8 cellular contexts compared by ENCODE assay signal in the genomic region with DNA sequence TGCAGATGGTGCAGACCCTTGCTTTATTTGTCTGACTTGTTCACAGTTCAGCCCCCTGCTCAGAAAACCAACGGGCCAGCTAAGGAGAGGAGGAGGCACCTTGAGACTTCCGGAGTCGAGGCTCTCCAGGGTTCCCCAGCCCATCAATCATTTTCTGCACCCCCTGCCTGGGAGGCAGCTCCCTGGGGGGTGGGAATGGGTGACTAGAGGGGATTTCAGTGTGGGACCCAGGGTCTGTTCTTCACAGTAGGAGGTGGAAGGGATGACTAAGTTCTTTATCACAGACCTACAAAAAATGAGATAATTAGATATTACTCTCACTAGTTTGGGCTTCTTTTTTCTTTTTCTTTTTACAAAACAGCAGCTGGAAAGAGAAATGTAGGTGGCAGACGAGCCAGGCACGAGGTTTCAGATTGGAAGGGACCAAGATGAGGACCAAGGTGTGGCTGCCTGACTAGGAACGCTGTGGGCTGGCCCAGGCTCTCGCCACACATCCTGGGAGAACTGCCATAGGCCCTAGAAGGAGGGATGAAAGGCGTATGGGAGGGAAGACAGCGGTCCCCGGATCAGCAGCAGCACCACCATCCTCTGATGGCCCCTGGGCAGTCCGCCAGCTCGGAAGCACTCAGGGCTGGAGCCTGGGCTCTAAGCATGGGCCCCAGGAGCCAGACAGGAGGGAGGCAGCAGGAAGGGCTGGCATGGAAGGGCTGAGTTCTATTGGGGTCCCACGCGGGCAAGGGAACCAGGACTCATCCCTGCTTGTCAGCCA. TPM values are rescaled to one million over a fixed set of nuclear protein-coding genes. Genes with fewer than 3 reads are reported as not detected.
DNase-seq lines count a peak whose midpoint lies in the region; ATAC-seq and TF ChIP-seq lines count a peak whose summit lies in the region.

No MANE protein-coding gene starts in this region.

- H3K27ac Mint-ChIP-seq in naive thymus-derived CD4-positive, alpha-beta T cell, result peak overlapping the region; percentile 18 to 89 (median 74)

- peaks cover 10 to 33% (median 25%) of the 10 kb centered on the region in 7 donors for H3K4me1 Mint-ChIP-seq in naive thymus-derived CD4-positive, alpha-beta T cell

- no peak for ATAC-seq in naive thymus-derived CD4-positive, alpha-beta T cell
- ATAC-seq in HG03520 (IDR thresholded peaks at IDR 0.05; ENCODE audit: unreplicated experiment) (no peak), HG03442 (IDR thresholded peaks at IDR 0.05; ENCODE audit: unreplicated experiment) (no peak)

- H3K36me3 ChIP-seq in BLaER1 treated with 17β-estradiol and CSF1 and Interleukin-3, amounts not matched to agents 10 nM and 100 nM, result peaks cover 0 to 26% (median 13%) of the 10 kb centered on the region in 11 experiments; a peak in 15 of 22 replicates
- peaks cover 0 to 32% (median 0%) of the 10 kb centered on the region in 3 experiments for H3K36me3 ChIP-seq in naive thymus-derived CD4-positive, alpha-beta T cell (ENCODE audit: control insufficient read depth in 2 of 3, insufficient read depth in 3 of 3, low read length in 3 of 3)

- intact Hi-C loops in naive thymus-derived CD4-positive, alpha-beta T cell (cut with micrococcal nuclease), result no loop called here

- CTCF ChIA-PET in naive thymus-derived CD4-positive, alpha-beta T cell (lab: Charles Lee), result interaction anchor here (7.3 kb wide), 1 partner anchor 166 kb away, joined by 119 read pairs; no protein-coding TSS in a partner anchor

- peak overlapping the region in 9 of 10 experiments; percentile 9 to 57 (median 21); a peak in 12 of 20 replicates for H3K4me3 ChIP-seq in BLaER1 treated with 17β-estradiol and CSF1 and Interleukin-3, amounts not matched to agents 10 nM and 100 nM
- H3K4me3 ChIP-seq in choroid plexus epithelial cell (ENCODE audit: low read depth, low read length), result no peak overlapping the region
- H3K4me3 ChIP-seq in naive thymus-derived CD4-positive, alpha-beta T cell (ENCODE audit: low read length), result no peak overlapping the region

- H3K27me3 ChIP-seq in BLaER1 treated with 17β-estradiol and CSF1 and Interleukin-3, amounts not matched to agents 10 nM and 100 nM, result no peaks in the 10 kb centered on the region
- no peaks in the 10 kb centered on the region for H3K27me3 ChIP-seq in naive thymus-derived CD4-positive, alpha-beta T cell (ENCODE audit: control insufficient read depth in 2 of 2, insufficient read depth in 2 of 2, low read length in 2 of 2)

- H3K36me3 Mint-ChIP-seq in naive thymus-derived CD4-positive, alpha-beta T cell, result peaks cover 0 to 6% (median 0%) of the 10 kb centered on the region in 5 donors

- H3K4me1 ChIP-seq in BLaER1 treated with 17β-estradiol and CSF1 and Interleukin-3, amounts not matched to agents 10 nM and 100 nM, result peaks cover 62 to 100% (median 96%) of the 10 kb centered on the region in 10 experiments
- peaks cover 6 to 18% of the 10 kb centered on the region in 2 donors for H3K4me1 ChIP-seq in naive thymus-derived CD4-positive, alpha-beta T cell (ENCODE audit: control insufficient read depth in 2 of 2, insufficient read depth in 2 of 2, low read length in 2 of 2)

- H3K4me3 Mint-ChIP-seq in naive thymus-derived CD4-positive, alpha-beta T cell, result peak overlapping the region in 2 of 10 donors; percentile 4 to 9

- DNase-seq in NCI-H2029 treated with DMSO at 0.1 percent for 48 hours (lab: John Stamatoyannopoulos, UW) (peak; percentile 69), choroid plexus epithelial cell (ENCODE audit: low read depth) (peak; percentile 82), GM20000 (ENCODE audit: low spot score) (no peak), 8988T (no peak)
- no peak for DNase-seq in naive thymus-derived CD4-positive, alpha-beta T cell

- H3K9me3 Mint-ChIP-seq in naive thymus-derived CD4-positive, alpha-beta T cell, result peaks cover 0 to 2% (median 0%) of the 10 kb centered on the region in 11 donors

- H4K20me1 ChIP-seq in BLaER1 treated with 17β-estradiol and CSF1 and Interleukin-3, amounts not matched to agents 10 nM and 100 nM, result peaks cover 0 to 11% (median 0%) of the 10 kb centered on the region in 11 experiments; a peak in 4 of 22 replicates

- peak overlapping the region in 10 of 11 experiments; percentile 51 to 87 (median 78); a peak in 18 of 22 replicates for H3K9ac ChIP-seq in BLaER1 treated with 17β-estradiol and CSF1 and Interleukin-3, amounts not matched to agents 10 nM and 100 nM

- POLR2A ChIA-PET in naive thymus-derived CD4-positive, alpha-beta T cell (lab: Charles Lee), result interaction anchor here (1.0 to 2.2 kb wide), 7 partner anchors 9 to 156 kb away, joined by 3 to 6 read pairs (median 3); no protein-coding TSS in a partner anchor

- no peaks in the 10 kb centered on the region for H3K27me3 Mint-ChIP-seq in naive thymus-derived CD4-positive, alpha-beta T cell

- no peak for TF ChIP-seq CTCF in choroid plexus epithelial cell (conservative IDR thresholded peaks at IDR 0.05; ENCODE audit: low read depth, low read length)
- TF ChIP-seq CTCF in GM20000 (IDR thresholded peaks at IDR 0.05; ENCODE audit: extremely low read depth, missing control alignments), result no peak

- H3K9me3 ChIP-seq in BLaER1 treated with 17β-estradiol and CSF1 and Interleukin-3, amounts not matched to agents 10 nM and 100 nM (replicated peaks in 1 of 11), result no peaks in the 10 kb centered on the region
- no peaks in the 10 kb centered on the region for H3K9me3 ChIP-seq in naive thymus-derived CD4-positive, alpha-beta T cell (ENCODE audit: control insufficient read depth in 2 of 3, low read length in 3 of 3)

- H3K27ac ChIP-seq in BLaER1 treated with 17β-estradiol and CSF1 and Interleukin-3, amounts not matched to agents 10 nM and 100 nM, result peak overlapping the region; percentile 8 to 98 (median 92); a peak in 21 of 22 replicates
- H3K27ac ChIP-seq in naive thymus-derived CD4-positive, alpha-beta T cell (ENCODE audit: low read depth, low read length), result peak overlapping the region; percentile 47

- H3K4me2 ChIP-seq in BLaER1 treated with 17β-estradiol and CSF1 and Interleukin-3, amounts not matched to agents 10 nM and 100 nM, result peak overlapping the region; percentile 77 to 98 (median 91)

RNA-seq across cellular contexts. Expression of gene TXN2, which starts 14.2 kb away (rescaled TPM):
- total RNA-seq in naive thymus-derived CD4-positive, alpha-beta T cell, result 10 to 100 TPM; 35.5 to 69.9 (median 37.7) TPM
- 100 to 1,000 TPM; 135 to 154 TPM for polyA plus RNA-seq in naive thymus-derived CD4-positive, alpha-beta T cell

RNA-seq across cellular contexts. Expression of gene FOXRED2, which starts 39.6 kb away (rescaled TPM):
- 10 to 100 TPM in 3 of 5 experiments, 1 to 10 TPM in 2; 2.3 to 13.1 (median 11.4) TPM for total RNA-seq in naive thymus-derived CD4-positive, alpha-beta T cell
- polyA plus RNA-seq in naive thymus-derived CD4-positive, alpha-beta T cell, result 1 to 10 TPM; 2.3 to 5.6 TPM

Comparison
In these comparisons a context has a peak if more than half of its experiments do, and no peak if none do; other contexts are left out.
1. H3K4me3 ChIP-seq: peak in BLaER1 treated with 17β-estradiol and CSF1 and Interleukin-3, amounts not matched to agents 10 nM and 100 nM (9 of 10); none in choroid plexus epithelial cell (single experiment) and naive thymus-derived CD4-positive, alpha-beta T cell (single experiment).
2. DNase-seq: peak in NCI-H2029 treated with DMSO at 0.1 percent for 48 hours (single experiment) and choroid plexus epithelial cell (single experiment); none in naive thymus-derived CD4-positive, alpha-beta T cell (0 of 9), GM20000 (single experiment) and 8988T (single experiment).